In the genomic region with DNA sequence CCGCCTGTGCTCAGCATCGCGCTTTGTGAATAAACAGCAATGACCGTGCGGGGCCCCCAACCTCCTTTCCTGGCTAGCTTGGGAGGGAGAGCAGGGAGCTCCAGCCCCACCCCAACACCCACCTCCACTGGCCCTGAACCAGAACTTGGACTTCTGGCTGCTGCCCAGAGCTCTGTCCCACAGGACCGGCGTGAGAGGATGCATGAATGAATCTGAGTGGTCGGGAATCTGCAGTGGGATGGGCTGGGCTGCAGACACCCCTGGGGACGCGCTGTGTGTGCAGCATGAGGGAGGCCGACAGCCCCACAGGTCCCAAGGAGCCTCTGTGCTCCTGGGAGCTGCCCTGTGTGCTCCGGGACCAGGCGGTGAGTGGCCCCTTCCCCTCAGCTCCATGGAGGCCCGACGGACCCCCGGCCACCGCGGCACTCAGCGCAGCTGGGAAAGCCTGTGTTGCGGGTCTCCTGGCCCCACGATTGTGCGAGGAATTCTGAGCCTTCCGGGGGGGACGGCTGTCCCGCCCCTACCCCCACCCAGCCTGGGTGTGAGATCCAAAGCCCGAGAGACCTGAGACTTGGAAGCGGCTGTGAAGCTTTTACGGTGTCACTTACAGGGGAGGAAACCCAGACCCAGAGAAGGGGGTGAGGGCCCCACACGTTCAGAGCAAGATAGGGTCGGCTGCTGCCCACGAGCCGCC, we compare ENCODE assay signal across 14 cellular contexts. TPM values are rescaled to one million over a fixed set of nuclear protein-coding genes. Genes with fewer than 3 reads are reported as not detected.
A peak's percentile ranks its signal among the peaks of the same experiment; 100 is the strongest.
DNase-seq lines count a peak whose midpoint lies in the region; ATAC-seq, FAIRE-seq and TF ChIP-seq lines count a peak whose summit lies in the region.
"Had no signal": no experiment of that assay in that cellular context is flagged by ENCODE, and none has a peak within 500 bp of the region (broad histone marks: within the 10 kb centered on the region; RNA-seq: fewer than 3 reads in every experiment).

No MANE protein-coding gene starts in this region.

- 0 out of 2 replicates have a peak overlapping the region, but pooled peaks have one; percentile 32 for H3K18ac ChIP-seq in H1 (ENCODE audit: extremely low read depth, low read length)

- no peak overlapping the region for H2AFZ ChIP-seq in H1 (ENCODE audit: low read length)
- no peak overlapping the region for H2AFZ ChIP-seq in osteoblast (ENCODE audit: low read length)

- no peak overlapping the region for H3K27ac ChIP-seq in CD8-positive, alpha-beta T cell (ENCODE audit: low read depth, low read length)
- peak overlapping the region; percentile 72 for H3K27ac ChIP-seq in Panc1 (ENCODE audit: low read length)
- no peak overlapping the region for H3K27ac ChIP-seq in H1 (ENCODE audit: low read depth, low read length)
- H3K27ac ChIP-seq in osteoblast (ENCODE audit: low read depth, low read length), result peak overlapping the region; percentile 51

- TF ChIP-seq CTCF in CD8-positive, alpha-beta T cell (IDR thresholded peaks at IDR 0.05), result no peak
- TF ChIP-seq CTCF in Panc1 (IDR thresholded peaks at IDR 0.05) (no peak), H1 (IDR thresholded peaks at IDR 0.05; ENCODE audit: control extremely low read depth in 1 of 3, insufficient read depth in 1 of 3, low read depth in 1 of 3, low read length in 3 of 3) (no peak), osteoblast (IDR thresholded peaks at IDR 0.05; ENCODE audit: extremely low read depth, low read depth, low read length) (no peak)

- H2BK12ac ChIP-seq in H1 (ENCODE audit: low read depth, low read length), result no peak overlapping the region

- H3K36me3 Mint-ChIP-seq in CD8-positive, alpha-beta T cell, result no peaks in the 10 kb centered on the region

- H3K79me1 ChIP-seq in H1 (ENCODE audit: low read depth, low read length), result peaks cover 4% of the 10 kb centered on the region; the same call in 1 of the 2 replicates

- H4K91ac ChIP-seq in H1 (replicated peaks; ENCODE audit: insufficient read length, low read length), result no peak overlapping the region

- H3K14ac ChIP-seq in H1 (ENCODE audit: insufficient read length), result no peak overlapping the region

- H2BK15ac ChIP-seq in H1 (ENCODE audit: low read length), result no peak overlapping the region

- H3K4me3 ChIP-seq in CD8-positive, alpha-beta T cell (ENCODE audit: low read depth, low read length), result no peak overlapping the region
- no peak overlapping the region for H3K4me3 ChIP-seq in Panc1 (ENCODE audit: low read depth in 2 of 2, low read length in 2 of 2)
- no peak overlapping the region for H3K4me3 ChIP-seq in H1 (ENCODE audit: extremely low read depth in 1 of 4, insufficient read depth in 2 of 4, low read depth in 3 of 4, low read length in 4 of 4)
- H3K4me3 ChIP-seq in osteoblast (ENCODE audit: insufficient read depth, low read length), result no peak overlapping the region
- H3K4me3 ChIP-seq: MG63 had no signal

- H3K23ac ChIP-seq in H1 (ENCODE audit: insufficient read length), result no peak overlapping the region

- no peak for TF ChIP-seq RAD21 in H1 (IDR thresholded peaks at IDR 0.05 in 1 of 2, conservative IDR thresholded peaks at IDR 0.05 in 1 of 2; ENCODE audit: low read depth in 2 of 2, low read length in 2 of 2)

- H3K4me1 ChIP-seq in CD8-positive, alpha-beta T cell (ENCODE audit: insufficient read depth, low read length), result peaks cover 51% of the 10 kb centered on the region
- H3K4me1 ChIP-seq in Panc1 (ENCODE audit: control insufficient read depth, insufficient read depth, low read length), result peaks cover 55% of the 10 kb centered on the region
- peaks cover 2 to 21% (median 10%) of the 10 kb centered on the region in 4 experiments for H3K4me1 ChIP-seq in H1 (replicated peaks in 1 of 4; ENCODE audit: control insufficient read depth in 3 of 4, insufficient read depth in 4 of 4, low read length in 3 of 4)
- peaks cover 50% of the 10 kb centered on the region for H3K4me1 ChIP-seq in osteoblast (ENCODE audit: insufficient read depth, low read length)

- H3K9ac ChIP-seq in H1 (replicated peaks in 1 of 4; ENCODE audit: extremely low read depth in 1 of 4, low read depth in 3 of 4, low read length in 3 of 4), result no peak overlapping the region

- H3K4me2 ChIP-seq in H1 (ENCODE audit: insufficient read depth in 1 of 2, low read depth in 2 of 2, low read length in 2 of 2) (no peak overlapping the region), osteoblast (ENCODE audit: insufficient read depth, low read length) (peak overlapping the region; percentile 55)

- in situ Hi-C loops in Panc1 (cut with HindIII; ENCODE audit: low pct_unique_long_range_greater_than_20kb, low sequenced_read_pairs), result no loop called here

- TF ChIP-seq POLR2A in H1 (IDR thresholded peaks at IDR 0.05; ENCODE audit: control extremely low read depth in 1 of 2, low read depth in 2 of 2, low read length in 2 of 2), result no peak

- H3K56ac ChIP-seq in H1 (replicated peaks; ENCODE audit: insufficient read length, low read depth, low read length), result no peak overlapping the region

- no peaks in the 10 kb centered on the region for H3K27me3 Mint-ChIP-seq in CD8-positive, alpha-beta T cell (ENCODE audit: low read depth)

- no peak overlapping the region for H2AK5ac ChIP-seq in H1 (ENCODE audit: low read depth, low read length)

- H3K9me3 Mint-ChIP-seq in CD8-positive, alpha-beta T cell, result no peaks in the 10 kb centered on the region

- POLR2A ChIA-PET in CD8-positive, alpha-beta T cell (lab: Charles Lee), result interaction anchor here (2.9 kb wide), 1 partner anchor 32 kb away, joined by 14 read pairs; a partner anchor contains a TSS
- POLR2A ChIA-PET in Panc1 (lab: Charles Lee), result interaction anchor here (0.5 kb wide), 1 partner anchor 1100 kb away, joined by 6 read pairs; no protein-coding TSS in a partner anchor
- POLR2A ChIA-PET in H1 (lab: Charles Lee; ENCODE audit: partially characterized antibody), result interaction anchor here (1.1 to 4.7 kb wide), 5 partner anchors 9 to 19 kb away, joined by 3 to 16 read pairs (median 5); no protein-coding TSS in a partner anchor

- peaks cover 0 to 27% of the 10 kb centered on the region in 2 experiments; a peak in 1 of 4 replicates for H3K79me2 ChIP-seq in H1 (ENCODE audit: control insufficient read depth in 1 of 2, insufficient read depth in 2 of 2, low read length in 2 of 2)
- peaks cover 98% of the 10 kb centered on the region for H3K79me2 ChIP-seq in osteoblast (ENCODE audit: insufficient read depth, low read length)

- 85% methylated on average over 23 of the region's 32 CpGs; no CpG with 5 or more reads in 1 of the 2 experiments for WGBS in H1 (ENCODE audit: extremely low coverage in 1 of 2, insufficient coverage in 1 of 2, insufficient read length in 1 of 2, insufficient replicate concordance in 2 of 2, low coverage in 1 of 2, low lambda C conversion rate in 2 of 2, missing lambda C conversion rate in 1 of 2), 2 experiments

- no peak for FAIRE-seq in H1 (lab: Jason Lieb, UNC)
- FAIRE-seq: RCC 7860, TTC549 had no signal

- H4K20me1 ChIP-seq in H1 (replicated peaks in 1 of 2; ENCODE audit: control insufficient read depth in 1 of 2, insufficient read depth in 2 of 2, low read length in 2 of 2), result peaks cover 0 to 11% of the 10 kb centered on the region in 2 experiments
- peaks cover 77% of the 10 kb centered on the region for H4K20me1 ChIP-seq in osteoblast (ENCODE audit: insufficient read depth, low read length)

- H2BK120ac ChIP-seq in H1 (replicated peaks; ENCODE audit: low read depth, low read length), result no peak overlapping the region

- peak overlapping the region; percentile 24; the same call in 1 of the 2 replicates for H2BK5ac ChIP-seq in H1 (ENCODE audit: low read depth, low read length)

- intact Hi-C loops in CD8-positive, alpha-beta T cell (cut with DNase I, micrococcal nuclease), result loop anchor here (5.0 to 10.0 kb wide), 2 partner anchors 92 to 325 kb away; a partner anchor contains a TSS
- intact Hi-C loops in Panc1 (cut with micrococcal nuclease; ENCODE audit: unreplicated experiment), result loop anchor here (10.0 kb wide), 1 partner anchor 45 kb away; no protein-coding TSS in a partner anchor

- peak overlapping the region; percentile 40; the same call in 1 of the 2 replicates for H4K8ac ChIP-seq in H1 (ENCODE audit: extremely low read depth, insufficient read depth, low read length)

- no peak overlapping the region for H3K4me3 Mint-ChIP-seq in CD8-positive, alpha-beta T cell

- no peak overlapping the region for H4K5ac ChIP-seq in H1 (ENCODE audit: insufficient read length, low read depth, low read length)

- no peak for ATAC-seq in CD8-positive, alpha-beta T cell
- no peak for ATAC-seq in Panc1
- no peak for ATAC-seq in HG03139 (IDR thresholded peaks at IDR 0.05; ENCODE audit: unreplicated experiment)
- no peak for ATAC-seq in GM18517 (IDR thresholded peaks at IDR 0.05; ENCODE audit: unreplicated experiment)

- H3K27ac Mint-ChIP-seq in CD8-positive, alpha-beta T cell, result peak overlapping the region; percentile 91

- no TSS peak for BruUV-seq in Panc1 (replicated peaks; lab: Mats Ljungman, UMichigan)

- H3K27me3 ChIP-seq in CD8-positive, alpha-beta T cell (ENCODE audit: insufficient read depth, low read length), result no peaks in the 10 kb centered on the region
- H3K27me3 ChIP-seq in Panc1 (ENCODE audit: control insufficient read depth, insufficient read depth, low read length) (no peaks in the 10 kb centered on the region), H1 (replicated peaks in 1 of 4; ENCODE audit: control insufficient read depth in 3 of 4, extremely low read depth in 1 of 4, insufficient read depth in 3 of 4, low read length in 3 of 4) (no peaks in the 10 kb centered on the region), osteoblast (ENCODE audit: insufficient read depth, low read length) (no peaks in the 10 kb centered on the region)
- H3K27me3 ChIP-seq: MG63 had no signal

- no peaks in the 10 kb centered on the region for H3K36me3 ChIP-seq in CD8-positive, alpha-beta T cell (ENCODE audit: insufficient read depth, low read length)
- no peaks in the 10 kb centered on the region; the same call in 1 of the 2 replicates for H3K36me3 ChIP-seq in Panc1 (ENCODE audit: control insufficient read depth, insufficient read depth, low read length)
- H3K36me3 ChIP-seq in H1 (ENCODE audit: control insufficient read depth in 2 of 4, insufficient read depth in 4 of 4, low read length in 3 of 4), result no peaks in the 10 kb centered on the region
- no peaks in the 10 kb centered on the region for H3K36me3 ChIP-seq in osteoblast (ENCODE audit: insufficient read depth, low read length)

- CTCF ChIA-PET in CD8-positive, alpha-beta T cell (lab: Charles Lee), result interaction anchor here (1.0 to 5.4 kb wide), 9 partner anchors 17 to 78 kb away, joined by 3 to 56 read pairs (median 7); no protein-coding TSS in a partner anchor
- CTCF ChIA-PET in Panc1 (lab: Charles Lee), result interaction anchor here (1.3 kb wide), 1 partner anchor 10 kb away, joined by 3 read pairs; no protein-coding TSS in a partner anchor
- CTCF ChIA-PET in H1 (lab: Charles Lee; ENCODE audit: partially characterized antibody), result interaction anchor here (1.1 to 7.4 kb wide), 10 partner anchors 9 to 78 kb away, joined by 3 to 94 read pairs (median 8); a partner anchor contains a TSS

- H3K4me1 Mint-ChIP-seq in CD8-positive, alpha-beta T cell (ENCODE audit: low read depth), result peaks cover 44% of the 10 kb centered on the region

- H2BK20ac ChIP-seq in H1 (ENCODE audit: low read length), result no peak overlapping the region

- TF ChIP-seq EP300 in H1 (IDR thresholded peaks at IDR 0.05; ENCODE audit: borderline replicate concordance in 1 of 2, low read depth in 2 of 2, low read length in 2 of 2), result no peak

- no peak overlapping the region for H3K4ac ChIP-seq in H1 (replicated peaks; ENCODE audit: insufficient read length, low read depth, low read length)

- no peak for DNase-seq in CD8-positive, alpha-beta T cell
- DNase-seq in Panc1 (ENCODE audit: low read depth, low spot score) (no peak), H1 (ENCODE audit: low read depth in 1 of 2, low spot score in 2 of 2) (no peak), osteoblast (ENCODE audit: insufficient read length, low spot score, missing footprints) (peak; percentile 94), NCI-H526 (lab: John Stamatoyannopoulos, UW) (no peak)
- no peak for DNase-seq in stimulated activated naive CD4-positive, alpha-beta T cell (lab: John Stamatoyannopoulos, UW)
- DNase-seq: activated gamma-delta T cell, MG63, midbrain, NCI-H2227 treated with DMSO at 0.1 percent for 48 hours had no signal

- no peaks in the 10 kb centered on the region for H3K9me3 ChIP-seq in CD8-positive, alpha-beta T cell (ENCODE audit: low read length)
- H3K9me3 ChIP-seq in Panc1 (ENCODE audit: control insufficient read depth, insufficient read depth, low read depth, low read length) (no peaks in the 10 kb centered on the region), H1 (ENCODE audit: insufficient read depth in 2 of 2, low read depth in 1 of 2, low read length in 1 of 2) (no peaks in the 10 kb centered on the region), osteoblast (ENCODE audit: low read depth, low read length) (no peaks in the 10 kb centered on the region)
- H3K9me3 ChIP-seq: MG63 had no signal

- peaks cover 4% of the 10 kb centered on the region; the same call in 1 of the 2 replicates for H3K23me2 ChIP-seq in H1 (ENCODE audit: low read depth, low read length)

RNA-seq across cellular contexts. Expression of a gene that starts 5.5 kb away (rescaled TPM):
- 10 to 100 TPM; 67.4 to 70.1 TPM for total RNA-seq in CD8-positive, alpha-beta T cell
- total RNA-seq in Panc1 (2021; ENCODE audit: unreplicated experiment) (175 TPM), osteoblast (187 and 207 TPM in 2 replicates)
- polyA plus RNA-seq in Panc1 (2012; ENCODE audit: insufficient read length), result 228 TPM
- 63.6 and 67.5 TPM in 2 replicates for total RNA-seq in H1 (2021; fragmentation: NEBNext Ultra II Directional; extraction: Animal tissue kit (Norgen Biotek cat#: 25700))
- polyA plus RNA-seq in H1 (2011; rRNA removed), result 42.3 and 62.6 TPM in 2 replicates
- polyA plus RNA-seq in H1 (2011; cell fraction: cytosol; rRNA removed), result 43.1 TPM
- polyA plus RNA-seq in H1 (2011; cell fraction: nucleus; rRNA removed), result 361 TPM
- 37.5 to 75.6 TPM (median 65.9 TPM) in 4 replicates for polyA plus RNA-seq in H1 (2012, experiment 1 of 2)
- 43.7 TPM for polyA plus RNA-seq in H1 (2012, experiment 2 of 2)
- 76.1 TPM for polyA plus RNA-seq in H1 (2013, experiment 1 of 2)
- 73.2 TPM for polyA plus RNA-seq in H1 (2013, experiment 2 of 2)
- 19.7 and 34.2 TPM in 2 replicates for polyA minus RNA-seq in H1 (2011; rRNA and poly(A)+ RNA removed)
- 33.0 TPM for polyA minus RNA-seq in H1 (2011; cell fraction: cytosol; rRNA and poly(A)+ RNA removed)
- 63.0 TPM for polyA minus RNA-seq in H1 (2011; cell fraction: nucleus; rRNA and poly(A)+ RNA removed)

RNA-seq across cellular contexts. Expression of a gene that starts 24.0 kb away (rescaled TPM):
- 1 to 10 TPM; 1.2 to 2.3 TPM for total RNA-seq in CD8-positive, alpha-beta T cell
- total RNA-seq in Panc1 (2021; ENCODE audit: unreplicated experiment) (39.9 TPM), osteoblast (2.9 TPM in 2 replicates)
- polyA plus RNA-seq in Panc1 (2012; ENCODE audit: insufficient read length), result 25.1 TPM
- total RNA-seq in H1 (2021; fragmentation: NEBNext Ultra II Directional; extraction: Animal tissue kit (Norgen Biotek cat#: 25700)), result 95.4 and 96.5 TPM in 2 replicates
- 76.7 and 141 TPM in 2 replicates for polyA plus RNA-seq in H1 (2011; rRNA removed)
- 58.9 TPM for polyA plus RNA-seq in H1 (2011; cell fraction: cytosol; rRNA removed)
- polyA plus RNA-seq in H1 (2011; cell fraction: nucleus; rRNA removed), result 87.0 TPM
- 38.0 to 88.5 TPM (median 80.4 TPM) in 4 replicates for polyA plus RNA-seq in H1 (2012, experiment 1 of 2)
- 81.9 TPM for polyA plus RNA-seq in H1 (2012, experiment 2 of 2)
- polyA plus RNA-seq in H1 (2013, experiment 1 of 2), result 43.2 TPM
- 40.8 TPM for polyA plus RNA-seq in H1 (2013, experiment 2 of 2)
- polyA minus RNA-seq in H1 (2011; rRNA and poly(A)+ RNA removed), result 33.2 and 36.2 TPM in 2 replicates
- polyA minus RNA-seq in H1 (2011; cell fraction: cytosol; rRNA and poly(A)+ RNA removed), result 144 TPM
- polyA minus RNA-seq in H1 (2011; cell fraction: nucleus; rRNA and poly(A)+ RNA removed), result 89.1 TPM

RNA-seq across cellular contexts. Expression of a gene that starts 32.2 kb away (rescaled TPM):
- total RNA-seq in CD8-positive, alpha-beta T cell, result 100 to 1,000 TPM; 171 to 178 TPM
- total RNA-seq in Panc1 (2021; ENCODE audit: unreplicated experiment) (231 TPM), osteoblast (41.8 and 53.6 TPM in 2 replicates)
- polyA plus RNA-seq in Panc1 (2012; ENCODE audit: insufficient read length), result 326 TPM
- total RNA-seq in H1 (2021; fragmentation: NEBNext Ultra II Directional; extraction: Animal tissue kit (Norgen Biotek cat#: 25700)), result 221 and 244 TPM in 2 replicates
- polyA plus RNA-seq in H1 (2011; rRNA removed), result 267 and 272 TPM in 2 replicates
- polyA plus RNA-seq in H1 (2011; cell fraction: cytosol; rRNA removed), result 183 TPM
- 229 TPM for polyA plus RNA-seq in H1 (2011; cell fraction: nucleus; rRNA removed)
- 277 to 336 TPM (median 307 TPM) in 4 replicates for polyA plus RNA-seq in H1 (2012, experiment 1 of 2)
- 319 TPM for polyA plus RNA-seq in H1 (2012, experiment 2 of 2)
- polyA plus RNA-seq in H1 (2013, experiment 1 of 2), result 268 TPM
- 292 TPM for polyA plus RNA-seq in H1 (2013, experiment 2 of 2)
- polyA minus RNA-seq in H1 (2011; rRNA and poly(A)+ RNA removed), result 35.1 and 46.4 TPM in 2 replicates
- polyA minus RNA-seq in H1 (2011; cell fraction: cytosol; rRNA and poly(A)+ RNA removed), result 153 TPM
- polyA minus RNA-seq in H1 (2011; cell fraction: nucleus; rRNA and poly(A)+ RNA removed), result 113 TPM

Comparison
In these comparisons a context has a peak if more than half of its experiments do, and no peak if none do; other contexts are left out.
1. H3K27ac ChIP-seq: peak in Panc1 (single experiment) and osteoblast (single experiment); none in CD8-positive, alpha-beta T cell (single experiment) and H1 (single experiment).
2. RNA of a gene that starts 24.0 kb away (total RNA-seq): 95.4 to 96.5 TPM in H1 and 39.9 TPM in Panc1 (single experiment); 2.9 TPM in osteoblast and 1.2 to 2.3 TPM in CD8-positive, alpha-beta T cell; every median in the first group is over 10 times any median in the second.